Comparison of ENCODE assay signal across 8 cellular contexts in the genomic region with DNA sequence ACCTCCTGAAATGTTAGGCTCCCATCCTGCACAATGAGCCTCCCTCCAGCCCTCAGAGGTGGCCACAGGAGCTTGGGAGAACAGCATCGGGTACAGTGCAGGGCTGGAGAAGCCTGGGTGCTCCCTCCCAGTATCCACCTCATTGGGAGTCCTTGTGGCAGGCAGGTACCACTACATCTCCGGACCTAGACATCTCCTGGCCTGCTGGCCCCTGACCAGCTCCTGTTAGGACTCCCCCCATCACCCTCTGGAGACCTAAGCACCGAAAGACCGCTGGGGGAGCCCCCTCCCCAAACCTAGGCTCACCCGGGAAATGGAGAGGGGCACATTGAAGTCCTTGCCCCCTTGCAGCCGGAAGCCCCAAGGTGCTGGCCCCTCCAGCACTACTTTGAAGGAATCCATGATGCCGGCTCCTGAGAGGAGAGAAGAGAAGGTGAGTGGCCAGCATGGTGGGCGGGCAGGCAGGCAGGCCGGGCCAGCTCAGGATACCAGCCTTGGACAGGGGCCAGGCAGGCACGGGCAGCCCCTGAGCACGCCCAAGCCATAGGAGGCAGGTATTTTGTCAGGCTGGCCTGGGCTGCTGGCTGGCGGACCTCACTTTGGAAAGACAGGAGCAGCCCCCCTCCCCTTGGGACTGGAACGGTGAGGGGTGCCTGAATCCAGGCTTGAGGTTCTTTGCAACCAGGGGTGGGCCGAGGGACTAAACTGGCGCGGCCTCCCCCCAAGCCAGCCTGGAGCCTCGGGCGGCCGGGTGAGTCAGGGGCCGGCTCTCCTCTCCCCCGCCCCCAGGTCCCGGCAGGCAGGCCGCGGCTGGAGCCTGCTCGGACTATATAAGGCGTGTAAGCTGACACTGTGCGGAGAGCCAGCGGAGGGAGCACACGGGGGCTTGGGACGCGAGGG. TPM values are rescaled to one million over a fixed set of nuclear protein-coding genes. Genes with fewer than 3 reads are reported as not detected.
A peak's percentile ranks its signal among the peaks of the same experiment; 100 is the strongest.
DNase-seq lines count a peak whose midpoint lies in the region; ATAC-seq and TF ChIP-seq lines count a peak whose summit lies in the region.

No MANE protein-coding gene starts in this region.

- H3K4me3 Mint-ChIP-seq in CD4-positive, alpha-beta T cell = peak overlapping the region; percentile 73
- H3K4me3 Mint-ChIP-seq in H9 (peak overlapping the region; percentile 75 to 84), chondrocyte (ENCODE audit: unreplicated experiment) (peak overlapping the region; percentile 89)

- peaks cover 31% of the 10 kb centered on the region for H3K4me1 Mint-ChIP-seq in CD4-positive, alpha-beta T cell (ENCODE audit: low read depth)
- H3K4me1 Mint-ChIP-seq in H9 = peaks cover 33 to 52% of the 10 kb centered on the region in 2 experiments
- H3K4me1 Mint-ChIP-seq in chondrocyte (ENCODE audit: low read depth) = peaks cover 71% of the 10 kb centered on the region

- H2AFZ ChIP-seq in H9 (ENCODE audit: low read length) (no peak overlapping the region), PC-9 (no peak overlapping the region)

- peak overlapping the region; percentile 87 for H4K91ac ChIP-seq in H9 (ENCODE audit: insufficient read length, low read depth, low read length)

- H3K27ac ChIP-seq in CD4-positive, alpha-beta T cell (ENCODE audit: low read depth, low read length) = no peak overlapping the region
- H3K27ac ChIP-seq in H9 (ENCODE audit: insufficient read length, low read depth, low read length) (peak overlapping the region; percentile 5), PC-9 (peak overlapping the region; percentile 65), testis (peak overlapping the region; percentile 85 to 86)

- no peaks in the 10 kb centered on the region for H3K9me3 Mint-ChIP-seq in CD4-positive, alpha-beta T cell
- H3K9me3 Mint-ChIP-seq in H9 = no peaks in the 10 kb centered on the region
- no peaks in the 10 kb centered on the region for H3K9me3 Mint-ChIP-seq in chondrocyte (ENCODE audit: low read depth)

- WGBS in H9 (ENCODE audit: extremely low coverage, insufficient read length, low lambda C conversion rate) = no CpG with 5 or more reads among the region's 31 CpGs
- WGBS in testis, 2 donors = 5 to 7% methylated on average over 7 to 31 of the region's 31 CpGs

- no peak overlapping the region for H3K27ac Mint-ChIP-seq in CD4-positive, alpha-beta T cell
- H3K27ac Mint-ChIP-seq in H9 = peak overlapping the region; percentile 95 to 98 (median 95)
- peak overlapping the region; percentile 91 for H3K27ac Mint-ChIP-seq in chondrocyte (ENCODE audit: unreplicated experiment)

- H3K79me2 ChIP-seq in H9 (ENCODE audit: insufficient read depth, low read length) (no peaks in the 10 kb centered on the region), PC-9 (ENCODE audit: low read depth) (peaks cover 36% of the 10 kb centered on the region)

- H3K36me3 Mint-ChIP-seq in CD4-positive, alpha-beta T cell (ENCODE audit: low read depth) = peaks cover 5% of the 10 kb centered on the region
- H3K36me3 Mint-ChIP-seq in H9 (ENCODE audit: insufficient read depth in 1 of 3, low read depth in 3 of 3) (peaks cover 12 to 24% (median 20%) of the 10 kb centered on the region in 3 experiments), chondrocyte (ENCODE audit: low read depth) (peaks cover 10% of the 10 kb centered on the region)

- DNase-seq in CD4-positive, alpha-beta T cell = no peak
- peak; percentile 94 for DNase-seq in H9
- peak; percentile 78 to 89 for DNase-seq in PC-9
- no peak for DNase-seq in chondrocyte (ENCODE audit: low spot score)
- DNase-seq in left kidney (ENCODE audit: low read depth, low spot score) = peak; percentile 97
- DNase-seq in testis = peak; percentile 74
- DNase-seq in GM19238 (ENCODE audit: insufficient read length, low spot score) = no peak
- no peak for DNase-seq in posterior cingulate gyrus

- H3K36me3 ChIP-seq in PC-9 (ENCODE audit: low read depth) (no peaks in the 10 kb centered on the region; the same call in 1 of the 2 replicates), testis (ENCODE audit: low read depth, missing control alignments) (no peaks in the 10 kb centered on the region)

- H3K79me1 ChIP-seq in H9 (ENCODE audit: insufficient read depth, low read depth, low read length, poor library complexity, severe bottlenecking) = no peaks in the 10 kb centered on the region

- POLR2A ChIA-PET in CD4-positive, alpha-beta T cell (lab: Charles Lee) = interaction anchor here (1.4 to 2.1 kb wide), 3 partner anchors 39 to 70 kb away, joined by 3 to 12 read pairs (median 12); a partner anchor contains a TSS
- POLR2A ChIA-PET in PC-9 (lab: Charles Lee; ENCODE audit: unreplicated experiment) = interaction anchor here (0.5 to 1.1 kb wide), 8 partner anchors 10 to 251 kb away, joined by 3 to 13 read pairs (median 4); no protein-coding TSS in a partner anchor

- H4K8ac ChIP-seq in H9 (replicated peaks; ENCODE audit: insufficient read length, low read depth, low read length) = no peak overlapping the region

- H3K23me2 ChIP-seq in H9 (ENCODE audit: insufficient read length, low read depth, low read length, poor library complexity, severe bottlenecking) = peaks cover 4% of the 10 kb centered on the region

- no peaks in the 10 kb centered on the region for H4K20me1 ChIP-seq in H9 (ENCODE audit: control insufficient read depth, insufficient read depth, insufficient read length)
- H4K20me1 ChIP-seq in PC-9 (ENCODE audit: insufficient read depth) = no peaks in the 10 kb centered on the region

- no peak for TF ChIP-seq CTCF in CD4-positive, alpha-beta T cell (IDR thresholded peaks at IDR 0.05)
- TF ChIP-seq CTCF in H9 (conservative IDR thresholded peaks at IDR 0.05) = peak; percentile 57
- TF ChIP-seq CTCF in PC-9 (conservative IDR thresholded peaks at IDR 0.05) = peak; percentile 64
- peak; percentile 70 for TF ChIP-seq CTCF in chondrocyte (IDR thresholded peaks at IDR 0.05)
- peak in 1 of 3 experiments; percentile 14 for TF ChIP-seq CTCF in testis (IDR thresholded peaks at IDR 0.05)

- H3F3A ChIP-seq in PC-9 (ENCODE audit: insufficient read depth, low read depth) = peaks cover 36% of the 10 kb centered on the region; the same call in 1 of the 2 replicates

- H2AK5ac ChIP-seq in H9 (ENCODE audit: insufficient read length, low read length) = no peak overlapping the region

- H3K9me2 ChIP-seq in PC-9 (ENCODE audit: insufficient read depth) = no peaks in the 10 kb centered on the region

- BruUV-seq in PC-9 (replicated peaks; lab: Mats Ljungman, UMichigan) = TSS peak; percentile 50

- H3K4me3 ChIP-seq in PC-9 = peak overlapping the region; percentile 55
- peak overlapping the region; percentile 58 to 85 for H3K4me3 ChIP-seq in testis

- ATAC-seq in CD4-positive, alpha-beta T cell (ENCODE audit: poor library complexity) = no peak

- H3T11ph ChIP-seq in H9 (ENCODE audit: low read length) = peak overlapping the region; percentile 22

- H2BK5ac ChIP-seq in H9 (ENCODE audit: insufficient read length, low read length) = no peak overlapping the region

- H3K4me2 ChIP-seq in H9 (ENCODE audit: insufficient read depth, insufficient read length, low read length) (peak overlapping the region; percentile 42), PC-9 (peak overlapping the region; percentile 82)

- 0 out of 2 replicates have a peak overlapping the region, but pooled peaks have one; percentile 28 for H2BK15ac ChIP-seq in H9 (ENCODE audit: low read depth, low read length)

- H2BK120ac ChIP-seq in H9 (ENCODE audit: low read depth, low read length, poor library complexity, severe bottlenecking) = peak overlapping the region; percentile 74

- H3K27me3 Mint-ChIP-seq in CD4-positive, alpha-beta T cell = no peaks in the 10 kb centered on the region
- H3K27me3 Mint-ChIP-seq in H9 (ENCODE audit: low read depth) (peaks cover 29% of the 10 kb centered on the region), chondrocyte (ENCODE audit: low read depth) (no peaks in the 10 kb centered on the region)

- no peak overlapping the region for H2BK20ac ChIP-seq in H9 (ENCODE audit: low read depth, low read length, poor library complexity, severe bottlenecking)

- H3K4me1 ChIP-seq in H9 (ENCODE audit: insufficient read depth, low read length) = peaks cover 5% of the 10 kb centered on the region; the same call in 1 of the 2 replicates
- H3K4me1 ChIP-seq in PC-9 (replicated peaks; ENCODE audit: insufficient read depth) = peaks cover 41% of the 10 kb centered on the region
- peaks cover 53% of the 10 kb centered on the region for H3K4me1 ChIP-seq in testis

- no peak overlapping the region for H3K23ac ChIP-seq in H9 (ENCODE audit: insufficient read length, low read depth, low read length)

- H3K14ac ChIP-seq in H9 (ENCODE audit: insufficient read depth, low read length) = peak overlapping the region; percentile 98

- CTCF ChIA-PET in CD4-positive, alpha-beta T cell (lab: Charles Lee) = interaction anchor here (1.6 to 2.1 kb wide), 3 partner anchors 41 to 187 kb away, joined by 5 to 7 read pairs (median 7); no protein-coding TSS in a partner anchor
- CTCF ChIA-PET in PC-9 (lab: Charles Lee) = interaction anchor here (0.5 to 1.7 kb wide), 7 partner anchors 10 to 734 kb away, joined by 3 to 5 read pairs (median 3); no protein-coding TSS in a partner anchor

- H3K9me3 ChIP-seq in CD4-positive, alpha-beta T cell (ENCODE audit: control insufficient read depth, low read length) = no peaks in the 10 kb centered on the region
- H3K9me3 ChIP-seq in H9 (ENCODE audit: control insufficient read depth, low read depth, low read length) (no peaks in the 10 kb centered on the region), PC-9 (ENCODE audit: insufficient read depth, low read depth) (no peaks in the 10 kb centered on the region), testis (no peaks in the 10 kb centered on the region)

- intact Hi-C loops in CD4-positive, alpha-beta T cell (cut with DNase I, micrococcal nuclease) = loop anchor here (1.0 to 2.0 kb wide), 4 partner anchors 20 to 184 kb away; a partner anchor contains a TSS
- intact Hi-C loops in PC-9 (cut with micrococcal nuclease; ENCODE audit: unreplicated experiment) (loop anchor here (1.0 to 5.0 kb wide), 5 partner anchors 20 to 364 kb away; a partner anchor contains a TSS), testis (cut with DNase I; ENCODE audit: low total_unique reads) (no loop called here), posterior cingulate gyrus (cut with DNase I) (loop anchor here (5.0 kb wide), 1 partner anchor 94 kb away; a partner anchor contains a TSS)

- H3K4ac ChIP-seq in H9 (ENCODE audit: low read depth, low read length) = peak overlapping the region; percentile 87; the same call in 1 of the 2 replicates

- H3K18ac ChIP-seq in H9 (ENCODE audit: insufficient read length, low read depth, low read length) = peak overlapping the region; percentile 95

- H3K27me3 ChIP-seq in CD4-positive, alpha-beta T cell (ENCODE audit: control insufficient read depth, insufficient read depth, low read length) = no peaks in the 10 kb centered on the region
- no peaks in the 10 kb centered on the region; the same call in 1 of the 2 replicates for H3K27me3 ChIP-seq in H9 (ENCODE audit: insufficient read depth, low read length)
- no peaks in the 10 kb centered on the region for H3K27me3 ChIP-seq in PC-9 (ENCODE audit: insufficient read depth, low read depth)
- no peaks in the 10 kb centered on the region for H3K27me3 ChIP-seq in testis

- TF ChIP-seq POLR2A in testis (IDR thresholded peaks at IDR 0.05) = no peak

- peak overlapping the region; percentile 60 for H3K9ac ChIP-seq in H9 (ENCODE audit: extremely low read depth, insufficient read length, low read length)

- H4K5ac ChIP-seq in H9 (ENCODE audit: insufficient read length, low read depth, low read length) = no peak overlapping the region

- H2BK12ac ChIP-seq in H9 (ENCODE audit: insufficient read length, low read depth, low read length) = no peak overlapping the region

- H3K56ac ChIP-seq in H9 (ENCODE audit: insufficient read length, low read depth, low read length) = no peak overlapping the region

RNA-seq across cellular contexts. Expression of a gene that starts 1.0 kb away (rescaled TPM):
- total RNA-seq in CD4-positive, alpha-beta T cell = 1 to 10 TPM; 5.2 to 6.0 TPM
- total RNA-seq in H9 (2021) (134 and 137 TPM in 2 replicates), PC-9 (2021) (167 and 202 TPM in 2 replicates), chondrocyte (563 to 633 TPM (median 613 TPM) in 3 replicates), testis (100 to 1,000 TPM in 1 of 2 donors, 10 to 100 TPM in 1; 90.5 to 118 TPM)
- polyA plus RNA-seq in testis (ENCODE audit: insufficient read depth, low read depth, low replicate concordance) = 72.2 TPM

RNA-seq across cellular contexts. Expression of a gene that starts 13.3 kb away (rescaled TPM):
- 1 to 10 TPM; 1.3 to 1.4 TPM for total RNA-seq in CD4-positive, alpha-beta T cell
- total RNA-seq in H9 (2021) (15.9 and 16.4 TPM in 2 replicates), PC-9 (2021) (12.2 and 12.3 TPM in 2 replicates), chondrocyte (4.7 to 7.7 TPM (median 7.5 TPM) in 3 replicates), testis (10 to 100 TPM; 10.7 to 18.7 TPM)
- 10.4 TPM for polyA plus RNA-seq in testis (ENCODE audit: insufficient read depth, low read depth, low replicate concordance)

RNA-seq across cellular contexts. Expression of a gene that starts 20.4 kb away (rescaled TPM):
- 10 to 100 TPM; 49.6 to 49.7 TPM for total RNA-seq in CD4-positive, alpha-beta T cell
- total RNA-seq in H9 (2021) (125 and 133 TPM in 2 replicates), PC-9 (2021) (90.8 and 93.1 TPM in 2 replicates), chondrocyte (77.2 to 79.0 TPM (median 78.6 TPM) in 3 replicates), testis (100 to 1,000 TPM; 193 to 197 TPM)
- 99.1 TPM for polyA plus RNA-seq in testis (ENCODE audit: insufficient read depth, low read depth, low replicate concordance)

RNA-seq across cellular contexts. Expression of a gene that starts 22.9 kb away (rescaled TPM):
- total RNA-seq in CD4-positive, alpha-beta T cell = 1 to 10 TPM; 1.8 to 2.5 TPM
- total RNA-seq in H9 (2021) = 339 and 340 TPM in 2 replicates
- total RNA-seq in PC-9 (2021) = 144 and 181 TPM in 2 replicates
- 207 to 277 TPM (median 274 TPM) in 3 replicates for total RNA-seq in chondrocyte
- total RNA-seq in testis = 10 to 100 TPM; 69.6 to 83.1 TPM
- polyA plus RNA-seq in testis (ENCODE audit: insufficient read depth, low read depth, low replicate concordance) = 50.5 TPM

RNA-seq across cellular contexts. Expression of a gene that starts 49.7 kb away (rescaled TPM):
- 10 to 100 TPM; 23.3 to 23.5 TPM for total RNA-seq in CD4-positive, alpha-beta T cell
- total RNA-seq in H9 (2021) = 9.6 and 10.2 TPM in 2 replicates
- total RNA-seq in PC-9 (2021) = 22.2 and 31.7 TPM in 2 replicates
- 4.8 to 5.5 TPM (median 5.3 TPM) in 3 replicates for total RNA-seq in chondrocyte
- 10 to 100 TPM; 19.9 to 23.2 TPM for total RNA-seq in testis
- polyA plus RNA-seq in testis (ENCODE audit: insufficient read depth, low read depth, low replicate concordance) = 2.8 TPM

Comparison
In these comparisons a context has a peak if more than half of its experiments do, and no peak if none do; other contexts are left out.
1. DNase-seq: peak in H9 (single experiment), PC-9 (2 of 2), left kidney (single experiment) and testis (single experiment); none in CD4-positive, alpha-beta T cell (0 of 10), chondrocyte (single experiment), GM19238 (single experiment) and posterior cingulate gyrus (0 of 10).
2. RNA of a gene that starts 1.0 kb away (total RNA-seq): 563 to 633 TPM in chondrocyte, 167 to 202 TPM in PC-9, 134 to 137 TPM in H9 and 90.5 to 118 TPM in testis; 5.2 to 6.0 TPM in CD4-positive, alpha-beta T cell; every median in the first group is over 10 times any median in the second.
3. Peak in every context shown above with its lines, with median percentiles within 50 percentile points of each other: H3K4me3 Mint-ChIP-seq.